In the genomic region with DNA sequence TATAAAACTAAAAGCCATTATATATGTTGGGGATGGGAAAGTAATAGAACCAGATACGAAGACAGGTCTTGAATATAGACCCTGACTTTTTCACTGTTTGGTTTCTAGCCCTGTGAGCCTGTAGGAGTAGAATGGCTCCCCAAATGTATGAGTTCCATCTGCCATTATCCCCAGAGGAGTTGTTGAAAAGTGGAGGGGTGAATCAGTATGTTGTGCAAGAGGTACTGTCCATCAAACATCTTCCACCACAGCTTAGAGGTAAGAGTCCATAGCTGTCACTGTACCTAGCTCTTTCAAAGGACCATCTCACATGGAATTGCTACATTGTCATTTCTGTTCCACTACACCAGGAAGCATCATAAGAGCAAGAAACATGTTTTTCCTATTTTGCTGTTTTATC, we compare ENCODE assay signal across 8 cellular contexts. TPM values are rescaled to one million over a fixed set of nuclear protein-coding genes. Genes with fewer than 3 reads are reported as not detected.
DNase-seq lines count a peak whose midpoint lies in the region; ATAC-seq, FAIRE-seq and TF ChIP-seq lines count a peak whose summit lies in the region.

No MANE protein-coding gene starts in this region.

- H3K4me3 ChIP-seq in SU-DHL-6 (ENCODE audit: insufficient read depth, low read length, poor library complexity, severe bottlenecking) (peak overlapping the region; percentile 80), fibroblast of pulmonary artery (replicated peaks; ENCODE audit: low read depth, low read length) (peak overlapping the region; percentile 81), stomach (peak overlapping the region in 3 of 4 donors; percentile 78 to 94 (median 80)), kidney (ENCODE audit: low read length in 2 of 2) (peak overlapping the region in 1 of 2 donors; percentile 5)

- intact Hi-C loops in activated naive CD4-positive, alpha-beta T cell treated with anti-CD3 and anti-CD28 coated beads for 36 hours (cut with micrococcal nuclease): loop anchor here (1.0 to 5.0 kb wide), 4 partner anchors 74 to 297 kb away; partner anchors contain the start of genes CHD4, NOP2 and ZNF384
- intact Hi-C loops in stomach (cut with DNase I; ENCODE audit: low total_unique reads) (no loop called here), kidney (cut with DNase I) (no loop called here), left colon (cut with DNase I, micrococcal nuclease) (no loop called here)

- peak overlapping the region; percentile 99 for H3K27ac Mint-ChIP-seq in activated naive CD4-positive, alpha-beta T cell treated with anti-CD3 and anti-CD28 coated beads for 36 hours

- H3F3A ChIP-seq in SU-DHL-6 (ENCODE audit: insufficient read depth): peaks cover 16% of the 10 kb centered on the region

- H3K9me3 ChIP-seq in SU-DHL-6 (ENCODE audit: insufficient read depth, low read length): no peaks in the 10 kb centered on the region
- H3K9me3 ChIP-seq in stomach: no peaks in the 10 kb centered on the region
- no peaks in the 10 kb centered on the region for H3K9me3 ChIP-seq in kidney (ENCODE audit: control insufficient read depth in 1 of 2, low read length in 2 of 2)

- H3K9me2 ChIP-seq in SU-DHL-6 (replicated peaks; ENCODE audit: insufficient read depth, low read length): no peaks in the 10 kb centered on the region

- no peaks in the 10 kb centered on the region for H3K9me3 Mint-ChIP-seq in activated naive CD4-positive, alpha-beta T cell treated with anti-CD3 and anti-CD28 coated beads for 36 hours

- TF ChIP-seq EP300 in stomach (IDR thresholded peaks at IDR 0.05): no peak

- H3K9ac ChIP-seq in SU-DHL-6 (ENCODE audit: low read length) (peak overlapping the region; percentile 91), kidney (ENCODE audit: low read length in 2 of 2) (peak overlapping the region in 1 of 2 donors; percentile 51)

- H3K4me3 Mint-ChIP-seq in activated naive CD4-positive, alpha-beta T cell treated with anti-CD3 and anti-CD28 coated beads for 36 hours: peak overlapping the region; percentile 98

- CTCF ChIA-PET in activated naive CD4-positive, alpha-beta T cell treated with anti-CD3 and anti-CD28 coated beads for 36 hours (lab: Charles Lee): interaction anchor here (0.7 to 1.9 kb wide), 8 partner anchors 30 to 172 kb away, joined by 3 to 7 read pairs (median 4); no protein-coding TSS in a partner anchor

- H3K27me3 ChIP-seq in SU-DHL-6 (ENCODE audit: low read length) (no peaks in the 10 kb centered on the region), stomach (no peaks in the 10 kb centered on the region)

- TF ChIP-seq CTCF in SU-DHL-6 (IDR thresholded peaks at IDR 0.05; ENCODE audit: insufficient read depth, low read length, poor library complexity, severe bottlenecking) (no peak), fibroblast of pulmonary artery (IDR thresholded peaks at IDR 0.05; ENCODE audit: low read length, missing control alignments) (no peak), stomach (IDR thresholded peaks at IDR 0.05) (no peak), kidney (IDR thresholded peaks at IDR 0.05; ENCODE audit: borderline replicate concordance, extremely low read depth, insufficient read depth) (no peak)

- TF ChIP-seq POLR2A in stomach (IDR thresholded peaks at IDR 0.05): no peak

- FAIRE-seq in kidney (lab: Jason Lieb, UNC): no peak

- no peaks in the 10 kb centered on the region for H3K27me3 Mint-ChIP-seq in activated naive CD4-positive, alpha-beta T cell treated with anti-CD3 and anti-CD28 coated beads for 36 hours (ENCODE audit: low read depth)

- WGBS in stomach, 5 donors: 56 to 75% (median 66%) methylated on average over 1 of the region's 1 CpG

- H2AFZ ChIP-seq in SU-DHL-6 (ENCODE audit: low read depth, low read length, severe bottlenecking): no peak overlapping the region

- H3K4me1 ChIP-seq in stomach (peaks cover 22 to 41% (median 29%) of the 10 kb centered on the region in 4 donors), kidney (ENCODE audit: control insufficient read depth in 1 of 2, insufficient read depth in 1 of 2, low read depth in 1 of 2, low read length in 2 of 2) (peaks cover 8 to 10% of the 10 kb centered on the region in 2 donors)

- H3K36me3 ChIP-seq in SU-DHL-6 (ENCODE audit: low read length) (peaks cover 16% of the 10 kb centered on the region), stomach (peaks cover 13 to 64% (median 56%) of the 10 kb centered on the region in 4 donors), kidney (ENCODE audit: control insufficient read depth in 1 of 2, insufficient read depth in 2 of 2, low read length in 2 of 2) (peaks cover 2 to 6% of the 10 kb centered on the region in 2 donors)

- H3K27ac ChIP-seq in SU-DHL-6 (ENCODE audit: low read depth, low read length) (peak overlapping the region; percentile 93), stomach (peak overlapping the region in 1 of 5 donors; percentile 93), kidney (ENCODE audit: low read depth in 2 of 2, low read length in 2 of 2) (no peak overlapping the region)

- ATAC-seq in left colon: no peak

- H3K36me3 Mint-ChIP-seq in activated naive CD4-positive, alpha-beta T cell treated with anti-CD3 and anti-CD28 coated beads for 36 hours (ENCODE audit: low read depth): peaks cover 49% of the 10 kb centered on the region

- peak overlapping the region; percentile 92 for H3K4me2 ChIP-seq in SU-DHL-6 (ENCODE audit: low read depth, low read length, poor library complexity, severe bottlenecking)

- no peak for DNase-seq in activated naive CD4-positive, alpha-beta T cell treated with anti-CD3 and anti-CD28 coated beads for 36 hours
- no peak for DNase-seq in activated naive CD4-positive, alpha-beta T cell treated with Interleukin-2 at 50 U/mL for 16 hours
- DNase-seq in fibroblast of pulmonary artery (ENCODE audit: low read depth) (no peak), stomach (no peak), NCI-H1417 (lab: John Stamatoyannopoulos, UW) (no peak), kidney (no peak), left colon (no peak)

- H4K20me1 ChIP-seq in SU-DHL-6 (ENCODE audit: low read depth, low read length): no peaks in the 10 kb centered on the region

- peaks cover 33% of the 10 kb centered on the region for H3K4me1 Mint-ChIP-seq in activated naive CD4-positive, alpha-beta T cell treated with anti-CD3 and anti-CD28 coated beads for 36 hours (ENCODE audit: low read depth)

- peaks cover 65% of the 10 kb centered on the region for H3K79me2 ChIP-seq in SU-DHL-6 (ENCODE audit: insufficient read depth, low read length)

RNA-seq across cellular contexts. Expression of gene NCAPD2, which starts 1.1 kb away (rescaled TPM):
- total RNA-seq in activated naive CD4-positive, alpha-beta T cell treated with anti-CD3 and anti-CD28 coated beads for 36 hours: 100 to 1,000 TPM; 252 to 261 TPM
- total RNA-seq in stomach (100 to 1,000 TPM in 1 of 5 donors, 10 to 100 TPM in 4; 15.4 to 105 (median 17.9) TPM), kidney (23.4 TPM), left colon (10 to 100 TPM; 21.9 to 29.4 TPM)
- polyA plus RNA-seq in stomach (10 to 100 TPM in 1 of 3 donors, 1 to 10 TPM in 2; 8.3 to 18.3 (median 9.7) TPM), kidney (ENCODE audit: insufficient read depth, low read depth, low replicate concordance) (4.5 TPM)

RNA-seq across cellular contexts. Expression of gene MRPL51, which starts 1.9 kb away (rescaled TPM):
- 100 to 1,000 TPM; 273 to 278 TPM for total RNA-seq in activated naive CD4-positive, alpha-beta T cell treated with anti-CD3 and anti-CD28 coated beads for 36 hours
- 100 to 1,000 TPM in 1 of 5 donors, 10 to 100 TPM in 4; 26.8 to 146 (median 50.7) TPM for total RNA-seq in stomach
- polyA plus RNA-seq in stomach: 100 to 1,000 TPM; 108 to 143 (median 128) TPM
- total RNA-seq in kidney: 132 TPM
- 268 TPM for polyA plus RNA-seq in kidney (ENCODE audit: insufficient read depth, low read depth, low replicate concordance)
- total RNA-seq in left colon: 100 to 1,000 TPM; 124 to 131 TPM

RNA-seq across cellular contexts. Expression of gene VAMP1, which starts 24.5 kb away (rescaled TPM):
- 10 to 100 TPM; 31.9 to 33.5 TPM for total RNA-seq in activated naive CD4-positive, alpha-beta T cell treated with anti-CD3 and anti-CD28 coated beads for 36 hours
- total RNA-seq in stomach (10 to 100 TPM in 2 of 5 donors, 1 to 10 TPM in 3; 1.2 to 16.5 (median 4.8) TPM), kidney (13.2 TPM), left colon (1 to 10 TPM; 4.2 to 6.3 TPM)
- polyA plus RNA-seq in stomach (1 to 10 TPM in 2 of 3 donors, not detected in 1; 2.6 to 8.9 TPM), kidney (ENCODE audit: insufficient read depth, low read depth, low replicate concordance) (4.9 TPM)

RNA-seq across cellular contexts. Expression of gene GAPDH, which starts 39.3 kb away (rescaled TPM):
- total RNA-seq in activated naive CD4-positive, alpha-beta T cell treated with anti-CD3 and anti-CD28 coated beads for 36 hours: 1,000 to 10,000 TPM; 6,537 to 6,787 TPM
- 1,000 to 10,000 TPM in 4 of 5 donors, 100 to 1,000 TPM in 1; 579 to 1,258 (median 1,242) TPM for total RNA-seq in stomach
- 1,000 to 10,000 TPM; 1,352 to 2,765 (median 1,815) TPM for polyA plus RNA-seq in stomach
- 1,501 TPM for total RNA-seq in kidney
- 4,871 TPM for polyA plus RNA-seq in kidney (ENCODE audit: insufficient read depth, low read depth, low replicate concordance)
- total RNA-seq in left colon: 1,000 to 10,000 TPM; 2,230 to 2,756 TPM

RNA-seq across cellular contexts. Expression of gene TAPBPL, which starts 43.1 kb away (rescaled TPM):
- 10 to 100 TPM; 27.9 to 28.0 TPM for total RNA-seq in activated naive CD4-positive, alpha-beta T cell treated with anti-CD3 and anti-CD28 coated beads for 36 hours
- total RNA-seq in stomach (100 to 1,000 TPM in 1 of 5 donors, 10 to 100 TPM in 4; 15.2 to 115 (median 40.0) TPM), kidney (44.7 TPM), left colon (10 to 100 TPM; 51.2 to 74.2 TPM)
- polyA plus RNA-seq in stomach (10 to 100 TPM; 13.0 to 15.3 (median 15.1) TPM), kidney (ENCODE audit: insufficient read depth, low read depth, low replicate concordance) (34.5 TPM)
